ENCODE assay signal across 17 cellular contexts in genomic region chr9:97316904-97317303, GRCh38. TPM values are rescaled to one million over a fixed set of nuclear protein-coding genes. Genes with fewer than 3 reads are reported as not detected.
"Had no signal": no experiment of that assay in that cellular context is flagged by ENCODE, and none has a peak within 500 bp of the region (broad histone marks: within the 10 kb centered on the region; RNA-seq: fewer than 3 reads in every experiment).

No MANE protein-coding gene starts in this region.

- DNase-seq: cortex of kidney; dorsolateral prefrontal cortex; effector CD8-positive, alpha-beta T cell; heart left ventricle; hippocampal formation; left colon; lower lobe of right lung; nephron progenitor cell; small intestine; stimulated activated CD4-positive, alpha-beta T cell treated with anti-CD3 and anti-CD28 coated beads, Interleukin-2, amount 100 ng/mL, for 48 hours; stimulated activated naive CD4-positive, alpha-beta T cell treated with Interleukin-2 at 50 U/mL for 16 hours; trophoblast cell had no signal

- H3K4me1 ChIP-seq: heart left ventricle, right atrium auricular region had no signal

- H3K27ac ChIP-seq: dorsolateral prefrontal cortex, heart left ventricle, lower lobe of right lung, neutrophil, right atrium auricular region had no signal

- H3K9me3 ChIP-seq: heart left ventricle, lower lobe of right lung, neutrophil, right atrium auricular region had no signal

- H3K4me3 ChIP-seq: dorsolateral prefrontal cortex, heart left ventricle, lower lobe of right lung, right atrium auricular region had no signal

- H3K4me1 Mint-ChIP-seq: memory B cell, mesothelial cell of epicardium had no signal

- H3K27me3 Mint-ChIP-seq: memory B cell had no signal

- ATAC-seq: heart left ventricle, left colon, lower lobe of right lung had no signal

- H3K9me3 Mint-ChIP-seq: memory B cell, mesothelial cell of epicardium, nephron progenitor cell had no signal

- H3K4me3 Mint-ChIP-seq: memory B cell, mesothelial cell of epicardium, nephron progenitor cell had no signal

- H3K27ac Mint-ChIP-seq: memory B cell, mesothelial cell of epicardium, nephron progenitor cell had no signal

- H3K27me3 ChIP-seq: dorsolateral prefrontal cortex, heart left ventricle, neutrophil, right atrium auricular region had no signal

RNA-seq across cellular contexts. Expression of gene CCDC180, which starts 9.4 kb away (rescaled TPM):
- total RNA-seq: myocyte had no signal
